In the genomic region with DNA sequence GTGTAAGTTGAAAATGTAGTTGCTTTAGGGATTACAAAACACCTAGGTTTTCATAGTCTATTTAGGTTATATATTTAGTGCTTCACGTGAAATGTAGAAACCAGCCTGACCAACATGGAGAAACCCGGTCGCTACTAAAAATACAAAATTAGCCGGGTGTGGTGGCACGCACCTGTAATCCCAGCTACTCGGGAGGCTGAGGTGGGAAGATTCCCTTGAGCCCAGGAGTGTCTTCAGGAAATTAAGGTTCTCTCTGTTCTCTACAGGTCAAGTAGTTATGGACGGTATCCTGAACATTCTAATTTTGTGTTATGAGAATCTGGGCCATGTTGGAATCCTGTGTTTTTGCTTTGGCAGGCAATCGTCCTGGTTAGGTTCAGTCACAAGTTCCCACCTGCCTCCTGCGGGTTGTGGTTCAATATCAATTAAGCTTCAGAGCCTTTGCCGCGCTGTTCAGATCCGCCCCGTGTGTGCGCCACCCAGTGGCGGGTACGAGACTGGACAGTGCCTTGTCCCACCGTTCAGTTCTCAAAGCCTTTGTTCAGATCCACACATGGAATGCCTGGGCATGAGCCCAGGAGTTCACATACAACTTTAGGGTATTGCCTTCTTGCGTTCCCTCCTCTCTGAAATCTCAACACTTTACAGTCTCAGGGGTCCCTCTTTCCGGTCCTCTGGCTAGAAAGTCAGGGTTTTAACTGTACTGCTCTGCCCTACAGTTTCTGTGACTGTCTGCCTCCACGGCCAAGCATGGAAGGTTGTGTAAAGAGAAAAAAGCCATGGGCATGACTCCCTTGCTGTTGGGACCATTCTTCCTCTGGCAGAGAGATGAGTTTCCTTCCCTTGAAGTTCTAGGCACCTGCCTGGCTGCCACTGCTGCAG, we compare ENCODE assay signal across 1 cellular context.
A peak's percentile ranks its signal among the peaks of the same experiment; 100 is the strongest.
TF ChIP-seq lines count a peak whose summit lies in the region.

No MANE protein-coding gene starts in this region.

TF ChIP-seq in IMR-90, 13 proteins besides CTCF, POLR2A, EP300 and RAD21:
- TF ChIP-seq MXI1 (IDR thresholded peaks at IDR 0.05; ENCODE audit: borderline replicate concordance, low read depth, low read length) (no peak), FOS (IDR thresholded peaks at IDR 0.05; ENCODE audit: low read depth, low read length) (no peak), NFE2L2 (IDR thresholded peaks at IDR 0.05; ENCODE audit: low read depth, low read length) (no peak), MAZ (IDR thresholded peaks at IDR 0.05; ENCODE audit: borderline replicate concordance, low read depth, low read length) (no peak), MAFK (IDR thresholded peaks at IDR 0.05; ENCODE audit: low read depth, low read length) (no peak), SMC3 (IDR thresholded peaks at IDR 0.05; ENCODE audit: low read depth, low read length) (peak; percentile 58), BHLHE40 (IDR thresholded peaks at IDR 0.05; ENCODE audit: low read depth, low read length) (no peak)
- TF ChIP-seq, protein P1, sequence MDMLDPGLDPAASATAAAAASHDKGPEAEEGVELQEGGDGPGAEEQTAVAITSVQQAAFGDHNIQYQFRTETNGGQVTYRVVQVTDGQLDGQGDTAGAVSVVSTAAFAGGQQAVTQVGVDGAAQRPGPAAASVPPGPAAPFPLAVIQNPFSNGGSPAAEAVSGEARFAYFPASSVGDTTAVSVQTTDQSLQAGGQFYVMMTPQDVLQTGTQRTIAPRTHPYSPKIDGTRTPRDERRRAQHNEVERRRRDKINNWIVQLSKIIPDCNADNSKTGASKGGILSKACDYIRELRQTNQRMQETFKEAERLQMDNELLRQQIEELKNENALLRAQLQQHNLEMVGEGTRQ (IDR thresholded peaks at IDR 0.05; ENCODE audit: low read depth, low read length) = no peak
